ENCODE assay signal across 8 cellular contexts in genomic region chr11:16785520-16786128, GRCh38. TPM values are rescaled to one million over a fixed set of nuclear protein-coding genes. Genes with fewer than 3 reads are reported as not detected.
DNase-seq lines count a peak whose midpoint lies in the region; ATAC-seq and TF ChIP-seq lines count a peak whose summit lies in the region.

No MANE protein-coding gene starts in this region.

- H3K27ac ChIP-seq in suprapubic skin: no peak overlapping the region

- no peaks in the 10 kb centered on the region for H3K36me3 ChIP-seq in suprapubic skin

- TF ChIP-seq POLR2A in suprapubic skin (IDR thresholded peaks at IDR 0.05): no peak

- H3K27me3 ChIP-seq in suprapubic skin: no peaks in the 10 kb centered on the region

- H3K4me3 ChIP-seq in fibroblast of mammary gland (ENCODE audit: control insufficient read depth, low read depth, low read length): no peak overlapping the region
- H3K4me3 ChIP-seq in suprapubic skin: no peak overlapping the region

- no peaks in the 10 kb centered on the region for H3K9me3 Mint-ChIP-seq in nephron progenitor cell

- H3K36me3 Mint-ChIP-seq in nephron progenitor cell (ENCODE audit: low read depth): no peaks in the 10 kb centered on the region

- in situ Hi-C loops in Caki2 (cut with HindIII; ENCODE audit: low pct_unique_long_range_greater_than_20kb, low sequenced_read_pairs): no loop called here

- ATAC-seq in GM19455 (IDR thresholded peaks at IDR 0.05; ENCODE audit: unreplicated experiment): peak; percentile 74
- peak; percentile 62 for ATAC-seq in HG03521 (IDR thresholded peaks at IDR 0.05; ENCODE audit: unreplicated experiment)

- peaks cover 74% of the 10 kb centered on the region for H3K4me1 ChIP-seq in suprapubic skin

- peak; percentile 41 for DNase-seq in Caki2 (ENCODE audit: low read depth)
- peak; percentile 30 for DNase-seq in NCI-H82 treated with DMSO at 0.1 percent for 48 hours (lab: John Stamatoyannopoulos, UW; ENCODE audit: unreplicated experiment)
- DNase-seq in activated T-cell treated with anti-CD3 and anti-CD28 coated beads for 24 hours (ENCODE audit: low read depth): peak; percentile 55
- peak; percentile 77 for DNase-seq in fibroblast of mammary gland (ENCODE audit: low read depth)
- DNase-seq in nephron progenitor cell: peak; percentile 75
- peak in 1 of 2 donors; percentile 81 for DNase-seq in suprapubic skin (ENCODE audit: low spot score in 2 of 2)

- H3K4me1 Mint-ChIP-seq in nephron progenitor cell: peaks cover 30% of the 10 kb centered on the region

- H3K27me3 Mint-ChIP-seq in nephron progenitor cell (ENCODE audit: low read depth, poor library complexity): peaks cover 5% of the 10 kb centered on the region

- no peak for TF ChIP-seq EP300 in suprapubic skin (IDR thresholded peaks at IDR 0.05)

- H3K9me3 ChIP-seq in suprapubic skin: no peaks in the 10 kb centered on the region

- TF ChIP-seq CTCF in fibroblast of mammary gland (conservative IDR thresholded peaks at IDR 0.05; ENCODE audit: control insufficient read depth, insufficient read depth, low read depth, low read length): peak; percentile 94
- peak; percentile 86 for TF ChIP-seq CTCF in nephron progenitor cell (IDR thresholded peaks at IDR 0.05)
- peak; percentile 72 to 90 for TF ChIP-seq CTCF in suprapubic skin (IDR thresholded peaks at IDR 0.05)

- H3K27ac Mint-ChIP-seq in nephron progenitor cell: no peak overlapping the region

- H3K4me3 Mint-ChIP-seq in nephron progenitor cell: no peak overlapping the region

- whole genome bisulfite sequencing in suprapubic skin: 65% methylated on average over 4 of the region's 7 CpGs

RNA-seq across cellular contexts. Expression of gene C11orf58, which starts 47.2 kb away (rescaled TPM):
- 109 and 121 TPM in 2 replicates for total RNA-seq in Caki2 (2014; rRNA removed; shearing (Covaris generic); ENCODE audit: low replicate concordance)
- total RNA-seq in suprapubic skin: 100 to 1,000 TPM; 103 to 158 (median 133) TPM
